Comparison of ENCODE assay signal across 8 cellular contexts in the genomic region with DNA sequence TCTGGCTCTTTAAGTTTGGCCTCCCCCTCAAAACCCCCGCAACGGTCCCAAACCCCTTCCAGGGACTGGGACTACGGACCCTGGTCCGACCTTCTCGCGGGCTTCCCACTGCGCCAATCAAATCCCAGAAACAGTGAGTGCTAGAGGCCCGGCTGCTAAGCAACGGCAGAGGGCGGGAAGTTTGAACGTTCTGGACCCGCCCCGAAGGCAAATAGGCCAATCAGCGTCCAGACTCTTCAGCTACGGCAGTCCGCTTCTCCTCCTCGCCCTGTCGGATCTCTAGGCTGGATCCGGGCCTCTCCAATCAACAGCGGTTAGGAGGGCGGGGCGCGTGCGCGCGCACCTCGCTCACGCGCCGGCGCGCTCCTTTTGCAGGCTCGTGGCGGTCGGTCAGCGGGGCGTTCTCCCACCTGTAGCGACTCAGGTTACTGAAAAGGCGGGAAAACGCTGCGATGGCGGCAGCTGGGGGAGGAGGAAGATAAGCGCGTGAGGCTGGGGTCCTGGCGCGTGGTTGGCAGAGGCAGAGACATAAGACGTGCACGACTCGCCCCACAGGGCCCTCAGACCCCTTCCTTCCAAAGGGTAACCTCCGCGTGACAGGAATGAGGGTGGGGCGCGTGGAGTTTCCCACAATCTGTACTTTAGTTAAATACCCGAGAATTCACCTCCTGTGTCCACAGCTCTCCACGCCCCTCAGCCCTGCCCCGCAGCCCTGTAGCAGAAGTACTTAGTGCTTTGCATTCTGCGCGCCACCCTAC. TPM values are rescaled to one million over a fixed set of nuclear protein-coding genes. Genes with fewer than 3 reads are reported as not detected.
DNase-seq lines count a peak whose midpoint lies in the region; ATAC-seq and TF ChIP-seq lines count a peak whose summit lies in the region.

A gene (plus strand): TSS at position 367 of the 758 bp plus-strand sequence. CDS start 462 bp downstream, outside the sequence.

- ATAC-seq in SK-N-SH treated with all-trans-retinoic acid at 6 μM for 48 hours (peak; percentile 90), omental fat pad (ENCODE audit: low FRiP score) (peak; percentile 92), thoracic aorta (ENCODE audit: insufficient number of reproducible peaks, low FRiP score, low read depth) (peak; percentile 91)

- peak within 1 kb of the TSS; percentile 98 for H3K4me3 Mint-ChIP-seq in activated naive CD4-positive, alpha-beta T cell treated with anti-CD3 and anti-CD28 coated beads, Interleukin-2, amount 50 U/mL, for 24 hours

- no peaks in the 10 kb centered on the region for H3K27me3 Mint-ChIP-seq in activated naive CD4-positive, alpha-beta T cell treated with anti-CD3 and anti-CD28 coated beads, Interleukin-2, amount 50 U/mL, for 24 hours

- TF ChIP-seq CTCF in HFF-Myc (IDR thresholded peaks at IDR 0.05; ENCODE audit: low read depth, low read length, missing control alignments) (no peak), omental fat pad (IDR thresholded peaks at IDR 0.05) (no peak), thoracic aorta (IDR thresholded peaks at IDR 0.05) (no peak)

- no peaks in the 10 kb centered on the region for H3K27me3 ChIP-seq in thoracic aorta (replicated peaks; ENCODE audit: insufficient read depth)

- H3K9me3 Mint-ChIP-seq in activated naive CD4-positive, alpha-beta T cell treated with anti-CD3 and anti-CD28 coated beads, Interleukin-2, amount 50 U/mL, for 24 hours, result no peaks in the 10 kb centered on the region

- H3K27ac Mint-ChIP-seq in activated naive CD4-positive, alpha-beta T cell treated with anti-CD3 and anti-CD28 coated beads, Interleukin-2, amount 50 U/mL, for 24 hours, result peak within 1 kb of the TSS; percentile 94

- H3K36me3 ChIP-seq in thoracic aorta, result no peaks in the 10 kb centered on the region

- no peak within 1 kb of the TSS for H3K27ac ChIP-seq in thoracic aorta

- no peaks in the 10 kb centered on the region for H3K9me3 ChIP-seq in thoracic aorta

- peaks cover 12 to 28% of the 10 kb centered on the region in 2 donors for H3K4me1 ChIP-seq in thoracic aorta (ENCODE audit: control insufficient read depth in 1 of 2, low read depth in 2 of 2)

- DNase-seq in GM04504 (ENCODE audit: low read depth), result peak; percentile 99
- peak; percentile 98 for DNase-seq in HFF-Myc (ENCODE audit: extremely low read depth, low read depth)
- peak; percentile 99 for DNase-seq in NAMALWA (ENCODE audit: low spot score)
- peak; percentile 100 for DNase-seq in glomerular visceral epithelial cell (ENCODE audit: extremely low spot score)
- peak; percentile 94 for DNase-seq in omental fat pad (ENCODE audit: low spot score)
- DNase-seq in thoracic aorta (ENCODE audit: low spot score), result peak; percentile 95

- H3K4me3 ChIP-seq in HFF-Myc (replicated peaks; ENCODE audit: low read depth, low read length), result peak within 1 kb of the TSS; percentile 60
- peak within 1 kb of the TSS; percentile 94 for H3K4me3 ChIP-seq in thoracic aorta

- peaks cover 43% of the 10 kb centered on the region for H3K4me1 Mint-ChIP-seq in activated naive CD4-positive, alpha-beta T cell treated with anti-CD3 and anti-CD28 coated beads, Interleukin-2, amount 50 U/mL, for 24 hours

- peaks cover 10% of the 10 kb centered on the region for H3K36me3 Mint-ChIP-seq in activated naive CD4-positive, alpha-beta T cell treated with anti-CD3 and anti-CD28 coated beads, Interleukin-2, amount 50 U/mL, for 24 hours

TF ChIP-seq in SK-N-SH treated with all-trans-retinoic acid at 6 μM for 48 hours, 23 proteins besides CTCF, POLR2A, EP300 and RAD21:
- TF ChIP-seq ZFP30 (CRISPR knock-in tag; IDR thresholded peaks at IDR 0.05), result no peak
- TF ChIP-seq, protein P1, sequence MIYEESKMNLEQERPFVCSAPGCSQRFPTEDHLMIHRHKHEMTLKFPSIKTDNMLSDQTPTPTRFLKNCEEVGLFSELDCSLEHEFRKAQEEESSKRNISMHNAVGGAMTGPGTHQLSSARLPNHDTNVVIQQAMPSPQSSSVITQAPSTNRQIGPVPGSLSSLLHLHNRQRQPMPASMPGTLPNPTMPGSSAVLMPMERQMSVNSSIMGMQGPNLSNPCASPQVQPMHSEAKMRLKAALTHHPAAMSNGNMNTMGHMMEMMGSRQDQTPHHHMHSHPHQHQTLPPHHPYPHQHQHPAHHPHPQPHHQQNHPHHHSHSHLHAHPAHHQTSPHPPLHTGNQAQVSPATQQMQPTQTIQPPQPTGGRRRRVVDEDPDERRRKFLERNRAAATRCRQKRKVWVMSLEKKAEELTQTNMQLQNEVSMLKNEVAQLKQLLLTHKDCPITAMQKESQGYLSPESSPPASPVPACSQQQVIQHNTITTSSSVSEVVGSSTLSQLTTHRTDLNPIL (CRISPR knock-in tag; IDR thresholded peaks at IDR 0.05; ENCODE audit: low read depth), result no peak
- no peak for TF ChIP-seq CSDC2 (CRISPR knock-in tag; IDR thresholded peaks at IDR 0.05)
- TF ChIP-seq ZNF70 (CRISPR knock-in tag; IDR thresholded peaks at IDR 0.05), result no peak
- TF ChIP-seq OSR1 (CRISPR knock-in tag; IDR thresholded peaks at IDR 0.05), result no peak
- TF ChIP-seq ZFP3 (CRISPR knock-in tag; IDR thresholded peaks at IDR 0.05), result no peak

RNA-seq across cellular contexts. Expression of the gene that starts here (rescaled TPM):
- total RNA-seq in omental fat pad (10 to 100 TPM in 1 of 4 donors, 1 to 10 TPM in 3; 5.4 to 17.0 (median 7.3) TPM), thoracic aorta (10 to 100 TPM in 1 of 2 donors, 1 to 10 TPM in 1; 5.7 to 10.5 TPM)
